1 cellular context compared by ENCODE assay signal in the genomic region with DNA sequence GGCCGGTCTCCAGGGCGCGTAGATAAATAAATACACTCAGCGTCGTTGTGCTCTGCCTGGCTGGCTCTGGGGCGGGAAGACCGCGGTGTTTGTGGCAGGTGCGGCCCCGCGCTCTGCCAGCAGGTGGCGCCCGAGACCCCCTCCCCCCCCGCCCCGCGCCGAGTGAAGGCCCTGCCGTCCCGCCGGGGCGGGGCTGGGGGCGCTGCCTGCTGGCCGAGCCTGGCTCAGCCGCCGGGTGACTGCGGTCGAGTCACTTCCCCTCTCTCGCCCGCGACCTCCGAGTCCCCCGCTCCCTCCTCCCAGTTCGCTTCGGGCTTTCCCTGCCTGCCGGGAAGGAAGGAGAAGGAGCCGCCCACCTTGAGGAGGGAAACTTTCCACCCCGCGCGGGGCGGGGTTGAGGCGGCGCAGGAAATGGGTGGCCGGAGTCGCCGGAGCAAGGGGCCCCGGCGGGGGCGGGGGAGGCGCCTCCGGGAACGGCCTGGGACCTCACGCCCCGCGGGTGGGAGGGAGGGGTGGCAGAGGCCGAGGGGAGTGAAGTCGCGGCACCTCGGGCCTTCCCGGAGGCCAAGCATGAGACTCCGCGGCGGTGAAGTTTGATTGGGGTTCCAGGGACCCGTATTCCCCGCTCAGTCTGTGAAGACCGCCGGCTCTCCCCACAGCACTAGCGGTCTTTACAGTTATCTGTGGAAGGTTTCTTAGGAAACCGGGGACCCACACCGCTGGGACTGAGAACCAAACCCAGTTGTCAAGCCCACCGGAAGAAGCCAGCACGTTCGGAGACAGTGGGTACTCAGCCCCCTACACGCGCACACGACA.
TF ChIP-seq lines count a peak whose summit lies in the region.

No MANE protein-coding gene starts in this region.

TF ChIP-seq in HepG2, 621 proteins besides CTCF, POLR2A, EP300 and RAD21 (continued from another document and continues in another):
- TF ChIP-seq, protein P1, sequence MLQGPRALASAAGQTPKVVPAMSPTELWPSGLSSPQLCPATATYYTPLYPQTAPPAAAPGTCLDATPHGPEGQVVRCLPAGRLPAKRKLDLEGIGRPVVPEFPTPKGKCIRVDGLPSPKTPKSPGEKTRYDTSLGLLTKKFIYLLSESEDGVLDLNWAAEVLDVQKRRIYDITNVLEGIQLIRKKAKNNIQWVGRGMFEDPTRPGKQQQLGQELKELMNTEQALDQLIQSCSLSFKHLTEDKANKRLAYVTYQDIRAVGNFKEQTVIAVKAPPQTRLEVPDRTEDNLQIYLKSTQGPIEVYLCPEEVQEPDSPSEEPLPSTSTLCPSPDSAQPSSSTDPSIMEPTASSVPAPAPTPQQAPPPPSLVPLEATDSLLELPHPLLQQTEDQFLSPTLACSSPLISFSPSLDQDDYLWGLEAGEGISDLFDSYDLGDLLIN (CRISPR knock-in tag; IDR thresholded peaks at IDR 0.05; ENCODE audit: borderline replicate concordance), result no peak
- TF ChIP-seq PHB2 (IDR thresholded peaks at IDR 0.05; ENCODE audit: partially characterized antibody) (no peak), NFIC (IDR thresholded peaks at IDR 0.05; ENCODE audit: low read length) (no peak), HNRNPUL1 (IDR thresholded peaks at IDR 0.05; ENCODE audit: low read depth, low read length) (no peak), ZSCAN20 (CRISPR knock-in tag; IDR thresholded peaks at IDR 0.05; ENCODE audit: borderline replicate concordance) (no peak), KDM1A (CRISPR knock-in tag; IDR thresholded peaks at IDR 0.05) (no peak), HDAC2 (CRISPR knock-in tag; IDR thresholded peaks at IDR 0.05) (peak; percentile 28; the same call in 1 of the 2 replicates), RBM39 (IDR thresholded peaks at IDR 0.05; ENCODE audit: low read depth, low read length, poor library complexity, severe bottlenecking) (peak; percentile 29), ARNT (IDR thresholded peaks at IDR 0.05) (no peak), ZNF614 (CRISPR knock-in tag; IDR thresholded peaks at IDR 0.05; ENCODE audit: borderline replicate concordance) (0 out of 2 replicates have a peak, but pooled peaks have one; percentile 31), ZNF841 (CRISPR knock-in tag; IDR thresholded peaks at IDR 0.05; ENCODE audit: borderline replicate concordance) (no peak), TBL1XR1 (IDR thresholded peaks at IDR 0.05; ENCODE audit: borderline replicate concordance, low read length, partially characterized antibody) (no peak), ZNF138 (CRISPR knock-in tag; IDR thresholded peaks at IDR 0.05; ENCODE audit: low read depth) (no peak), ZNF674 (CRISPR knock-in tag; IDR thresholded peaks at IDR 0.05; ENCODE audit: low read depth) (no peak), PPARG (CRISPR knock-in tag; conservative IDR thresholded peaks at IDR 0.05) (0 out of 2 replicates have a peak, but pooled peaks have one; percentile 9), ATRX (CRISPR knock-in tag; IDR thresholded peaks at IDR 0.05; ENCODE audit: borderline replicate concordance) (no peak), TMF1 (CRISPR knock-in tag; IDR thresholded peaks at IDR 0.05; ENCODE audit: low read depth) (no peak), PHF21A (CRISPR knock-in tag; IDR thresholded peaks at IDR 0.05) (no peak), ZNF205 (CRISPR knock-in tag; IDR thresholded peaks at IDR 0.05) (no peak), ZSCAN9 (CRISPR knock-in tag; IDR thresholded peaks at IDR 0.05; ENCODE audit: borderline replicate concordance) (no peak), ZNF644 (CRISPR knock-in tag; IDR thresholded peaks at IDR 0.05; ENCODE audit: low read depth) (no peak), ZNF274 (CRISPR knock-in tag; IDR thresholded peaks at IDR 0.05) (no peak), CHCHD3 (CRISPR knock-in tag; IDR thresholded peaks at IDR 0.05) (no peak), PRPF4 (IDR thresholded peaks at IDR 0.05; ENCODE audit: low read depth, low read length, poor library complexity, severe bottlenecking) (no peak), TGIF2 (CRISPR knock-in tag; IDR thresholded peaks at IDR 0.05) (no peak), HIVEP1 (CRISPR knock-in tag; IDR thresholded peaks at IDR 0.05) (peak; percentile 63; the same call in 1 of the 2 replicates), ZNF331 (CRISPR knock-in tag; IDR thresholded peaks at IDR 0.05) (peak; percentile 10; the same call in 1 of the 2 replicates), EED (CRISPR knock-in tag; IDR thresholded peaks at IDR 0.05) (no peak), ZNF282 (IDR thresholded peaks at IDR 0.05; ENCODE audit: partially characterized antibody) (no peak), SKI (IDR thresholded peaks at IDR 0.05; ENCODE audit: partially characterized antibody) (peak; percentile 51), YEATS4 (CRISPR knock-in tag; IDR thresholded peaks at IDR 0.05; ENCODE audit: borderline replicate concordance) (0 out of 2 replicates have a peak, but pooled peaks have one; percentile 37)
- TF ChIP-seq, protein P2, sequence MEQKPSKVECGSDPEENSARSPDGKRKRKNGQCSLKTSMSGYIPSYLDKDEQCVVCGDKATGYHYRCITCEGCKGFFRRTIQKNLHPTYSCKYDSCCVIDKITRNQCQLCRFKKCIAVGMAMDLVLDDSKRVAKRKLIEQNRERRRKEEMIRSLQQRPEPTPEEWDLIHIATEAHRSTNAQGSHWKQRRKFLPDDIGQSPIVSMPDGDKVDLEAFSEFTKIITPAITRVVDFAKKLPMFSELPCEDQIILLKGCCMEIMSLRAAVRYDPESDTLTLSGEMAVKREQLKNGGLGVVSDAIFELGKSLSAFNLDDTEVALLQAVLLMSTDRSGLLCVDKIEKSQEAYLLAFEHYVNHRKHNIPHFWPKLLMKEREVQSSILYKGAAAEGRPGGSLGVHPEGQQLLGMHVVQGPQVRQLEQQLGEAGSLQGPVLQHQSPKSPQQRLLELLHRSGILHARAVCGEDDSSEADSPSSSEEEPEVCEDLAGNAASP (CRISPR knock-in tag; IDR thresholded peaks at IDR 0.05; ENCODE audit: borderline replicate concordance), result no peak
- TF ChIP-seq, protein P3, sequence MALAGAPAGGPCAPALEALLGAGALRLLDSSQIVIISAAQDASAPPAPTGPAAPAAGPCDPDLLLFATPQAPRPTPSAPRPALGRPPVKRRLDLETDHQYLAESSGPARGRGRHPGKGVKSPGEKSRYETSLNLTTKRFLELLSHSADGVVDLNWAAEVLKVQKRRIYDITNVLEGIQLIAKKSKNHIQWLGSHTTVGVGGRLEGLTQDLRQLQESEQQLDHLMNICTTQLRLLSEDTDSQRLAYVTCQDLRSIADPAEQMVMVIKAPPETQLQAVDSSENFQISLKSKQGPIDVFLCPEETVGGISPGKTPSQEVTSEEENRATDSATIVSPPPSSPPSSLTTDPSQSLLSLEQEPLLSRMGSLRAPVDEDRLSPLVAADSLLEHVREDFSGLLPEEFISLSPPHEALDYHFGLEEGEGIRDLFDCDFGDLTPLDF (CRISPR knock-in tag; IDR thresholded peaks at IDR 0.05), result peak; percentile 57; the same call in 1 of the 2 replicates
- TF ChIP-seq, protein P4, sequence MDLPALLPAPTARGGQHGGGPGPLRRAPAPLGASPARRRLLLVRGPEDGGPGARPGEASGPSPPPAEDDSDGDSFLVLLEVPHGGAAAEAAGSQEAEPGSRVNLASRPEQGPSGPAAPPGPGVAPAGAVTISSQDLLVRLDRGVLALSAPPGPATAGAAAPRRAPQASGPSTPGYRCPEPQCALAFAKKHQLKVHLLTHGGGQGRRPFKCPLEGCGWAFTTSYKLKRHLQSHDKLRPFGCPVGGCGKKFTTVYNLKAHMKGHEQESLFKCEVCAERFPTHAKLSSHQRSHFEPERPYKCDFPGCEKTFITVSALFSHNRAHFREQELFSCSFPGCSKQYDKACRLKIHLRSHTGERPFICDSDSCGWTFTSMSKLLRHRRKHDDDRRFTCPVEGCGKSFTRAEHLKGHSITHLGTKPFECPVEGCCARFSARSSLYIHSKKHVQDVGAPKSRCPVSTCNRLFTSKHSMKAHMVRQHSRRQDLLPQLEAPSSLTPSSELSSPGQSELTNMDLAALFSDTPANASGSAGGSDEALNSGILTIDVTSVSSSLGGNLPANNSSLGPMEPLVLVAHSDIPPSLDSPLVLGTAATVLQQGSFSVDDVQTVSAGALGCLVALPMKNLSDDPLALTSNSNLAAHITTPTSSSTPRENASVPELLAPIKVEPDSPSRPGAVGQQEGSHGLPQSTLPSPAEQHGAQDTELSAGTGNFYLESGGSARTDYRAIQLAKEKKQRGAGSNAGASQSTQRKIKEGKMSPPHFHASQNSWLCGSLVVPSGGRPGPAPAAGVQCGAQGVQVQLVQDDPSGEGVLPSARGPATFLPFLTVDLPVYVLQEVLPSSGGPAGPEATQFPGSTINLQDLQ (CRISPR knock-in tag; IDR thresholded peaks at IDR 0.05), result no peak
- TF ChIP-seq, protein P5, sequence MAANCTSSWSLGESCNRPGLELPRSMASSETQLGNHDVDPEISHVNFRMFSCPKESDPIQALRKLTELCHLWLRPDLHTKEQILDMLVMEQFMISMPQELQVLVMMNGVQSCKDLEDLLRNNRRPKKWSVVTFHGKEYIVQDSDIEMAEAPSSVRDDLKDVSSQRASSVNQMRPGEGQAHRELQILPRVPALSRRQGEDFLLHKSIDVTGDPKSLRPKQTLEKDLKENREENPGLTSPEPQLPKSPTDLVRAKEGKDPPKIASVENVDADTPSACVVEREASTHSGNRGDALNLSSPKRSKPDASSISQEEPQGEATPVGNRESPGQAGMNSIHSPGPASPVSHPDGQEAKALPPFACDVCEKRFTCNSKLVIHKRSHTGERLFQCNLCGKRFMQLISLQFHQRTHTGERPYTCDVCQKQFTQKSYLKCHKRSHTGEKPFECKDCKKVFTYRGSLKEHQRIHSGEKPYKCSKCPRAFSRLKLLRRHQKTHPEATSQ (CRISPR knock-in tag; IDR thresholded peaks at IDR 0.05; ENCODE audit: borderline replicate concordance), result no peak
- TF ChIP-seq, protein P6, sequence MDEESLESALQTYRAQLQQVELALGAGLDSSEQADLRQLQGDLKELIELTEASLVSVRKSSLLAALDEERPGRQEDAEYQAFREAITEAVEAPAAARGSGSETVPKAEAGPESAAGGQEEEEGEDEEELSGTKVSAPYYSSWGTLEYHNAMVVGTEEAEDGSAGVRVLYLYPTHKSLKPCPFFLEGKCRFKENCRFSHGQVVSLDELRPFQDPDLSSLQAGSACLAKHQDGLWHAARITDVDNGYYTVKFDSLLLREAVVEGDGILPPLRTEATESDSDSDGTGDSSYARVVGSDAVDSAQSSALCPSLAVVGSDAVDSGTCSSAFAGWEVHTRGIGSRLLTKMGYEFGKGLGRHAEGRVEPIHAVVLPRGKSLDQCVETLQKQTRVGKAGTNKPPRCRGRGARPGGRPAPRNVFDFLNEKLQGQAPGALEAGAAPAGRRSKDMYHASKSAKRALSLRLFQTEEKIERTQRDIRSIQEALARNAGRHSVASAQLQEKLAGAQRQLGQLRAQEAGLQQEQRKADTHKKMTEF (CRISPR knock-in tag; IDR thresholded peaks at IDR 0.05), result peak; percentile 51; the same call in 1 of the 2 replicates
- TF ChIP-seq, protein P7, sequence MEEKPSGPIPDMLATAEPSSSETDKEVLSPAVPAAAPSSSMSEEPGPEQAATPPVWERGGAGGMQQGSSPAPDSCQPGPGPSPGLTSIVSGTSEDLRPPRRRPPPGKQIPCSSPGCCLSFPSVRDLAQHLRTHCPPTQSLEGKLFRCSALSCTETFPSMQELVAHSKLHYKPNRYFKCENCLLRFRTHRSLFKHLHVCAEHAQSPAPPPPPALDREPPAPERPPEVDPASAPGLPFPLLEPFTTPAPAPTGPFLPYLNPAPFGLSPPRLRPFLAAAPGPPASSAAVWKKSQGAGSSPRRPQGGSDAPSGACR (CRISPR knock-in tag; IDR thresholded peaks at IDR 0.05), result no peak
- TF ChIP-seq, protein P8, sequence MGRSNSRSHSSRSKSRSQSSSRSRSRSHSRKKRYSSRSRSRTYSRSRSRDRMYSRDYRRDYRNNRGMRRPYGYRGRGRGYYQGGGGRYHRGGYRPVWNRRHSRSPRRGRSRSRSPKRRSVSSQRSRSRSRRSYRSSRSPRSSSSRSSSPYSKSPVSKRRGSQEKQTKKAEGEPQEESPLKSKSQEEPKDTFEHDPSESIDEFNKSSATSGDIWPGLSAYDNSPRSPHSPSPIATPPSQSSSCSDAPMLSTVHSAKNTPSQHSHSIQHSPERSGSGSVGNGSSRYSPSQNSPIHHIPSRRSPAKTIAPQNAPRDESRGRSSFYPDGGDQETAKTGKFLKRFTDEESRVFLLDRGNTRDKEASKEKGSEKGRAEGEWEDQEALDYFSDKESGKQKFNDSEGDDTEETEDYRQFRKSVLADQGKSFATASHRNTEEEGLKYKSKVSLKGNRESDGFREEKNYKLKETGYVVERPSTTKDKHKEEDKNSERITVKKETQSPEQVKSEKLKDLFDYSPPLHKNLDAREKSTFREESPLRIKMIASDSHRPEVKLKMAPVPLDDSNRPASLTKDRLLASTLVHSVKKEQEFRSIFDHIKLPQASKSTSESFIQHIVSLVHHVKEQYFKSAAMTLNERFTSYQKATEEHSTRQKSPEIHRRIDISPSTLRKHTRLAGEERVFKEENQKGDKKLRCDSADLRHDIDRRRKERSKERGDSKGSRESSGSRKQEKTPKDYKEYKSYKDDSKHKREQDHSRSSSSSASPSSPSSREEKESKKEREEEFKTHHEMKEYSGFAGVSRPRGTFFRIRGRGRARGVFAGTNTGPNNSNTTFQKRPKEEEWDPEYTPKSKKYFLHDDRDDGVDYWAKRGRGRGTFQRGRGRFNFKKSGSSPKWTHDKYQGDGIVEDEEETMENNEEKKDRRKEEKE (IDR thresholded peaks at IDR 0.05), result no peak
- TF ChIP-seq, protein P9, sequence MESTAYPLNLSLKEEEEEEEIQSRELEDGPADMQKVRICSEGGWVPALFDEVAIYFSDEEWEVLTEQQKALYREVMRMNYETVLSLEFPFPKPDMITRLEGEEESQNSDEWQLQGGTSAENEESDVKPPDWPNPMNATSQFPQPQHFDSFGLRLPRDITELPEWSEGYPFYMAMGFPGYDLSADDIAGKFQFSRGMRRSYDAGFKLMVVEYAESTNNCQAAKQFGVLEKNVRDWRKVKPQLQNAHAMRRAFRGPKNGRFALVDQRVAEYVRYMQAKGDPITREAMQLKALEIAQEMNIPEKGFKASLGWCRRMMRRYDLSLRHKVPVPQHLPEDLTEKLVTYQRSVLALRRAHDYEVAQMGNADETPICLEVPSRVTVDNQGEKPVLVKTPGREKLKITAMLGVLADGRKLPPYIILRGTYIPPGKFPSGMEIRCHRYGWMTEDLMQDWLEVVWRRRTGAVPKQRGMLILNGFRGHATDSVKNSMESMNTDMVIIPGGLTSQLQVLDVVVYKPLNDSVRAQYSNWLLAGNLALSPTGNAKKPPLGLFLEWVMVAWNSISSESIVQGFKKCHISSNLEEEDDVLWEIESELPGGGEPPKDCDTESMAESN (CRISPR knock-in tag; conservative IDR thresholded peaks at IDR 0.05), result peak; percentile 41; the same call in 1 of the 2 replicates
- TF ChIP-seq, protein P10, sequence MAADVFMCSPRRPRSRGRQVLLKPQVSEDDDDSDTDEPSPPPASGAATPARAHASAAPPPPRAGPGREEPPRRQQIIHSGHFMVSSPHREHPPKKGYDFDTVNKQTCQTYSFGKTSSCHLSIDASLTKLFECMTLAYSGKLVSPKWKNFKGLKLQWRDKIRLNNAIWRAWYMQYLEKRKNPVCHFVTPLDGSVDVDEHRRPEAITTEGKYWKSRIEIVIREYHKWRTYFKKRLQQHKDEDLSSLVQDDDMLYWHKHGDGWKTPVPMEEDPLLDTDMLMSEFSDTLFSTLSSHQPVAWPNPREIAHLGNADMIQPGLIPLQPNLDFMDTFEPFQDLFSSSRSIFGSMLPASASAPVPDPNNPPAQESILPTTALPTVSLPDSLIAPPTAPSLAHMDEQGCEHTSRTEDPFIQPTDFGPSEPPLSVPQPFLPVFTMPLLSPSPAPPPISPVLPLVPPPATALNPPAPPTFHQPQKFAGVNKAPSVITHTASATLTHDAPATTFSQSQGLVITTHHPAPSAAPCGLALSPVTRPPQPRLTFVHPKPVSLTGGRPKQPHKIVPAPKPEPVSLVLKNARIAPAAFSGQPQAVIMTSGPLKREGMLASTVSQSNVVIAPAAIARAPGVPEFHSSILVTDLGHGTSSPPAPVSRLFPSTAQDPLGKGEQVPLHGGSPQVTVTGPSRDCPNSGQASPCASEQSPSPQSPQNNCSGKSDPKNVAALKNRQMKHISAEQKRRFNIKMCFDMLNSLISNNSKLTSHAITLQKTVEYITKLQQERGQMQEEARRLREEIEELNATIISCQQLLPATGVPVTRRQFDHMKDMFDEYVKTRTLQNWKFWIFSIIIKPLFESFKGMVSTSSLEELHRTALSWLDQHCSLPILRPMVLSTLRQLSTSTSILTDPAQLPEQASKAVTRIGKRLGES (CRISPR knock-in tag; IDR thresholded peaks at IDR 0.05; ENCODE audit: borderline replicate concordance), result no peak
